ENCODE assay signal across 11 cellular contexts in the genomic region with DNA sequence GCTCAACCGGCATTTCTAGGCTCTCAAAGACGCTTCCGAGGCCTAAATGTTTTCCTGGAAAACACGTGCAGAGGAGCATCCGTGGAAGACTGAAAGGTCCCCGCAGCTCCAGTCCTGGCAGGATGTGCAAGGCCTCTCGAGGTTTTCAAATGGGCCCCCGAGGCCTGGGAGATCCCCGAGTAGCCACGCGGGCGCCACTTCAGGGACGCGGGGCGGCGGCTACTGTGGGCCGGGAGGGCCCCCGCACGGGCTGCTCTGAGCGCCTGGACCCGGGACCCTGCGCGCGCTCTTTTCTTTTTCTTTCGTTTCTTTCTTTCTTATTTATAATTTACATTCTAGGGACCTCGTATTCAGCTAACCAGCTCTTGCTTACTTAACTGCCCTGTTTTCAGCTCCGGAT. TPM values are rescaled to one million over a fixed set of nuclear protein-coding genes. Genes with fewer than 3 reads are reported as not detected.
DNase-seq lines count a peak whose midpoint lies in the region; ATAC-seq and TF ChIP-seq lines count a peak whose summit lies in the region.
"Had no signal": no experiment of that assay in that cellular context is flagged by ENCODE, and none has a peak within 500 bp of the region (broad histone marks: within the 10 kb centered on the region; RNA-seq: fewer than 3 reads in every experiment).

No MANE protein-coding gene starts in this region.

- no peak for TF ChIP-seq CTCF in CD8-positive, alpha-beta T cell (IDR thresholded peaks at IDR 0.05)
- TF ChIP-seq CTCF in esophagus squamous epithelium (IDR thresholded peaks at IDR 0.05), result no peak
- no peak for TF ChIP-seq CTCF in parathyroid adenoma (IDR thresholded peaks at IDR 0.05)

- no peaks in the 10 kb centered on the region for H3K36me3 ChIP-seq in CD8-positive, alpha-beta T cell (ENCODE audit: insufficient read depth, low read length)
- no peaks in the 10 kb centered on the region for H3K36me3 ChIP-seq in MG63
- H3K36me3 ChIP-seq in esophagus squamous epithelium, result no peaks in the 10 kb centered on the region
- no peaks in the 10 kb centered on the region for H3K36me3 ChIP-seq in parathyroid adenoma (ENCODE audit: control insufficient read depth, insufficient read depth, low read length)
- H3K36me3 ChIP-seq: thyroid gland had no signal

- peaks cover 2% of the 10 kb centered on the region for H3K27me3 ChIP-seq in CD8-positive, alpha-beta T cell (ENCODE audit: insufficient read depth, low read length)
- H3K27me3 ChIP-seq in MG63, result no peaks in the 10 kb centered on the region
- H3K27me3 ChIP-seq in esophagus squamous epithelium, result peaks cover 0 to 97% (median 17%) of the 10 kb centered on the region in 4 donors
- H3K27me3 ChIP-seq in parathyroid adenoma (ENCODE audit: control insufficient read depth, insufficient read depth, low read length), result no peaks in the 10 kb centered on the region

- intact Hi-C loops in CD8-positive, alpha-beta T cell (cut with DNase I, micrococcal nuclease), result no loop called here
- intact Hi-C loops in esophagus squamous epithelium (cut with DNase I), result no loop called here

- H3K27me3 Mint-ChIP-seq in CD8-positive, alpha-beta T cell (ENCODE audit: low read depth), result peaks cover 55% of the 10 kb centered on the region

- no peaks in the 10 kb centered on the region for H3K9me3 Mint-ChIP-seq in CD8-positive, alpha-beta T cell

- WGBS in esophagus squamous epithelium, 2 donors, result 14 to 16% methylated on average over 21 to 26 of the region's 27 CpGs

- H3K27ac Mint-ChIP-seq in CD8-positive, alpha-beta T cell, result no peak overlapping the region
- H3K27ac Mint-ChIP-seq: IgD-negative memory B cell had no signal

- no peaks in the 10 kb centered on the region for H3K36me3 Mint-ChIP-seq in CD8-positive, alpha-beta T cell
- H3K36me3 Mint-ChIP-seq: IgD-negative memory B cell had no signal

- no peak overlapping the region for H3K4me3 ChIP-seq in CD8-positive, alpha-beta T cell (ENCODE audit: low read depth, low read length)
- peak overlapping the region; percentile 60 for H3K4me3 ChIP-seq in MG63
- peak overlapping the region; percentile 29 to 55 (median 39) for H3K4me3 ChIP-seq in esophagus squamous epithelium
- H3K4me3 ChIP-seq in parathyroid adenoma (ENCODE audit: low read depth, low read length), result peak overlapping the region; percentile 57

- H3K4me1 ChIP-seq in CD8-positive, alpha-beta T cell (ENCODE audit: insufficient read depth, low read length), result no peaks in the 10 kb centered on the region
- peaks cover 8 to 61% (median 29%) of the 10 kb centered on the region in 3 donors for H3K4me1 ChIP-seq in esophagus squamous epithelium
- no peaks in the 10 kb centered on the region for H3K4me1 ChIP-seq in parathyroid adenoma

- no peak for TF ChIP-seq POLR2A in esophagus squamous epithelium (IDR thresholded peaks at IDR 0.05)

- H3K4me2 ChIP-seq in parathyroid adenoma (ENCODE audit: low read length), result peak overlapping the region; percentile 87

- no peaks in the 10 kb centered on the region for H3K79me2 ChIP-seq in parathyroid adenoma

- H3K9me3 ChIP-seq in CD8-positive, alpha-beta T cell (ENCODE audit: low read length), result no peaks in the 10 kb centered on the region
- no peaks in the 10 kb centered on the region for H3K9me3 ChIP-seq in MG63
- no peaks in the 10 kb centered on the region for H3K9me3 ChIP-seq in esophagus squamous epithelium
- no peaks in the 10 kb centered on the region for H3K9me3 ChIP-seq in parathyroid adenoma (ENCODE audit: control insufficient read depth, low read length)
- H3K9me3 ChIP-seq: thyroid gland had no signal

- no peak overlapping the region for H3K9ac ChIP-seq in parathyroid adenoma

- POLR2A ChIA-PET in CD8-positive, alpha-beta T cell (lab: Charles Lee), result no interaction called here

- no peak overlapping the region for H3K27ac ChIP-seq in CD8-positive, alpha-beta T cell (ENCODE audit: low read depth, low read length)
- H3K27ac ChIP-seq in esophagus squamous epithelium (no peak overlapping the region), parathyroid adenoma (no peak overlapping the region)

- DNase-seq in CD8-positive, alpha-beta T cell, result no peak
- DNase-seq in MG63 (no peak), esophagus squamous epithelium (lab: John Stamatoyannopoulos, UW) (no peak), AG08395 (ENCODE audit: low spot score) (no peak), T-helper 9 cell (no peak), EL (no peak)
- DNase-seq: activated CD4-positive, alpha-beta T cell treated with anti-CD3 and anti-CD28 coated beads for 4 hours; thyroid gland had no signal

- CTCF ChIA-PET in CD8-positive, alpha-beta T cell (lab: Charles Lee), result no interaction called here

- peaks cover 15% of the 10 kb centered on the region for H3K4me1 Mint-ChIP-seq in CD8-positive, alpha-beta T cell (ENCODE audit: low read depth)

- peak overlapping the region; percentile 35 for H3K4me3 Mint-ChIP-seq in CD8-positive, alpha-beta T cell

- ATAC-seq in CD8-positive, alpha-beta T cell, result no peak
- no peak for ATAC-seq in GM18909 (IDR thresholded peaks at IDR 0.05; ENCODE audit: poor library complexity, unreplicated experiment)

- H2AFZ ChIP-seq in parathyroid adenoma, result peak overlapping the region; percentile 82

RNA-seq across cellular contexts. Expression of a gene that starts 4.3 kb away (rescaled TPM):
- not detected for total RNA-seq in CD8-positive, alpha-beta T cell
- total RNA-seq in MG63 (2014; rRNA removed; shearing (Covaris generic); ENCODE audit: low replicate concordance), result 21.5 and 25.3 TPM in 2 replicates
- 1 to 10 TPM; 5.0 to 7.6 (median 6.0) TPM for total RNA-seq in esophagus squamous epithelium

Comparison
In these comparisons a context has a peak if more than half of its experiments do, and no peak if none do; other contexts are left out.
1. RNA of a gene that starts 4.3 kb away (total RNA-seq): 21.5 to 25.3 TPM in MG63 and 5.0 to 7.6 TPM in esophagus squamous epithelium; not detected in CD8-positive, alpha-beta T cell; every median in the first group is over 4 times any median in the second.